Comparison of ENCODE assay signal across 17 cellular contexts in genomic region chr16:14015461-14015860, GRCh38. TPM values are rescaled to one million over a fixed set of nuclear protein-coding genes. Genes with fewer than 3 reads are reported as not detected.
DNase-seq lines count a peak whose midpoint lies in the region; ATAC-seq and TF ChIP-seq lines count a peak whose summit lies in the region.
"Had no signal": no experiment of that assay in that cellular context is flagged by ENCODE, and none has a peak within 500 bp of the region (broad histone marks: within the 10 kb centered on the region; RNA-seq: fewer than 3 reads in every experiment).

No MANE protein-coding gene starts in this region.

- H3K27ac ChIP-seq in mucosa of rectum (ENCODE audit: low read depth in 2 of 2, low read length in 2 of 2) (peak overlapping the region; percentile 38 to 48), thoracic aorta (peak overlapping the region; percentile 85 to 90)
- H3K27ac ChIP-seq: parathyroid adenoma, RWPE1 had no signal

- CTCF ChIA-PET in WTC11 (lab: Charles Lee), result interaction anchor here (0.9 kb wide), 1 partner anchor 47 kb away, joined by 3 read pairs; no protein-coding TSS in a partner anchor

- POLR2A ChIA-PET in WTC11 (lab: Charles Lee), result no interaction called here

- H3K9me3 ChIP-seq in mucosa of rectum (ENCODE audit: control insufficient read depth in 2 of 2, low read length in 2 of 2) (no peaks in the 10 kb centered on the region), thoracic aorta (no peaks in the 10 kb centered on the region)

- H3K9ac ChIP-seq in mucosa of rectum (ENCODE audit: low read depth in 1 of 2, low read length in 2 of 2), result peak overlapping the region in 1 of 2 donors; percentile 38
- H3K9ac ChIP-seq: parathyroid adenoma had no signal

- H3K36me3 Mint-ChIP-seq in WTC11, result no peaks in the 10 kb centered on the region
- no peaks in the 10 kb centered on the region for H3K36me3 Mint-ChIP-seq in activated CD4-positive, alpha-beta T cell treated with anti-CD3 and anti-CD28 coated beads, Interleukin-2, amount 10 ng/mL, durations not matched to agents 24 days and 14 days (ENCODE audit: low read depth)
- no peaks in the 10 kb centered on the region for H3K36me3 Mint-ChIP-seq in immature natural killer cell

- H3K4me1 Mint-ChIP-seq in WTC11 (peaks cover 30% of the 10 kb centered on the region), immature natural killer cell (no peaks in the 10 kb centered on the region)
- H3K4me1 Mint-ChIP-seq in activated CD4-positive, alpha-beta T cell treated with anti-CD3 and anti-CD28 coated beads, Interleukin-2, amount 10 ng/mL, durations not matched to agents 24 days and 14 days, result no peaks in the 10 kb centered on the region

- H3K27me3 ChIP-seq in mucosa of rectum (ENCODE audit: control insufficient read depth in 2 of 2, insufficient read depth in 2 of 2, low read length in 2 of 2) (no peaks in the 10 kb centered on the region), thoracic aorta (replicated peaks; ENCODE audit: insufficient read depth) (no peaks in the 10 kb centered on the region)

- H3K27ac Mint-ChIP-seq in WTC11 (peak overlapping the region; percentile 6; the same call in 1 of the 2 replicates), immature natural killer cell (no peak overlapping the region)
- no peak overlapping the region for H3K27ac Mint-ChIP-seq in activated CD4-positive, alpha-beta T cell treated with anti-CD3 and anti-CD28 coated beads, Interleukin-2, amount 10 ng/mL, durations not matched to agents 24 days and 14 days
- H3K27ac Mint-ChIP-seq: activated T-cell treated with anti-CD3 and anti-CD28 coated beads, Interleukin-2, amount 50 U/mL, for 24 hours; T-helper 17 cell had no signal

- H3K4me3 ChIP-seq in mucosa of rectum (ENCODE audit: low read length in 2 of 2) (peak overlapping the region in 1 of 2 donors; percentile 22), thoracic aorta (peak overlapping the region; percentile 56)

- no peaks in the 10 kb centered on the region for H3K27me3 Mint-ChIP-seq in WTC11 (ENCODE audit: low read depth)
- H3K27me3 Mint-ChIP-seq in activated CD4-positive, alpha-beta T cell treated with anti-CD3 and anti-CD28 coated beads, Interleukin-2, amount 10 ng/mL, durations not matched to agents 24 days and 14 days, result peaks cover 7% of the 10 kb centered on the region
- H3K27me3 Mint-ChIP-seq in immature natural killer cell (ENCODE audit: low read depth in 3 of 3), result peaks cover 0 to 2% (median under 1%) of the 10 kb centered on the region in 3 donors

- DNase-seq in WTC11 (ENCODE audit: low spot score), result no peak
- peak; percentile 7 for DNase-seq in dermis blood vessel endothelial cell
- no peak for DNase-seq in thoracic aorta (ENCODE audit: low spot score)
- no peak for DNase-seq in activated CD4-positive, alpha-beta T cell treated with anti-CD3 and anti-CD28 coated beads, Interleukin-2, amount 10 ng/mL, durations not matched to agents 24 days and 14 days
- DNase-seq in immature natural killer cell, result no peak
- no peak for DNase-seq in kidney tubule cell (ENCODE audit: low spot score)
- DNase-seq: activated CD4-positive, alpha-beta T cell treated with anti-CD3 and anti-CD28 coated beads for 48 hours; activated T-cell treated with anti-CD3 and anti-CD28 coated beads, Interleukin-2, amount 50 U/mL, for 24 hours; KBM-7; NCI-H146; NCI-H524; stimulated activated CD4-positive, alpha-beta T cell treated with anti-CD3 and anti-CD28 coated beads, Interleukin-2, amount 100 ng/mL, for 48 hours; T-helper 17 cell had no signal

- no peak overlapping the region for H3K4me3 Mint-ChIP-seq in WTC11
- H3K4me3 Mint-ChIP-seq in activated CD4-positive, alpha-beta T cell treated with anti-CD3 and anti-CD28 coated beads, Interleukin-2, amount 10 ng/mL, durations not matched to agents 24 days and 14 days, result no peak overlapping the region
- no peak overlapping the region for H3K4me3 Mint-ChIP-seq in immature natural killer cell
- H3K4me3 Mint-ChIP-seq: activated T-cell treated with anti-CD3 and anti-CD28 coated beads, Interleukin-2, amount 50 U/mL, for 24 hours; T-helper 17 cell had no signal

- intact Hi-C loops in activated CD4-positive, alpha-beta T cell treated with anti-CD3 and anti-CD28 coated beads, Interleukin-2, amount 10 ng/mL, durations not matched to agents 24 days and 14 days (cut with micrococcal nuclease), result no loop called here

- H3K9me3 Mint-ChIP-seq in WTC11 (no peaks in the 10 kb centered on the region), immature natural killer cell (no peaks in the 10 kb centered on the region)
- no peaks in the 10 kb centered on the region for H3K9me3 Mint-ChIP-seq in activated CD4-positive, alpha-beta T cell treated with anti-CD3 and anti-CD28 coated beads, Interleukin-2, amount 10 ng/mL, durations not matched to agents 24 days and 14 days
- H3K9me3 Mint-ChIP-seq: activated T-cell treated with anti-CD3 and anti-CD28 coated beads, Interleukin-2, amount 50 U/mL, for 24 hours had no signal

- H3K4me1 ChIP-seq in mucosa of rectum (ENCODE audit: control insufficient read depth in 2 of 2, insufficient read depth in 2 of 2, low read length in 2 of 2) (peaks cover 0 to 3% of the 10 kb centered on the region in 2 donors), thoracic aorta (ENCODE audit: control insufficient read depth in 1 of 2, low read depth in 2 of 2) (peaks cover 16 to 75% of the 10 kb centered on the region in 2 donors)

- H3K36me3 ChIP-seq in mucosa of rectum (ENCODE audit: control insufficient read depth in 2 of 2, insufficient read depth in 2 of 2, low read length in 2 of 2) (no peaks in the 10 kb centered on the region), thoracic aorta (no peaks in the 10 kb centered on the region)

- TF ChIP-seq CTCF in WTC11 (IDR thresholded peaks at IDR 0.05), result no peak
- TF ChIP-seq CTCF in thoracic aorta (IDR thresholded peaks at IDR 0.05), result no peak

- no peak for ATAC-seq in WTC11
- ATAC-seq in thoracic aorta (ENCODE audit: insufficient number of reproducible peaks, low FRiP score, low read depth), result no peak
- ATAC-seq in GM21381 (IDR thresholded peaks at IDR 0.05; ENCODE audit: unreplicated experiment), result no peak
- ATAC-seq: T-helper 17 cell had no signal

TF ChIP-seq in WTC11, 78 proteins besides CTCF, POLR2A, EP300 and RAD21:
- TF ChIP-seq, protein P1, sequence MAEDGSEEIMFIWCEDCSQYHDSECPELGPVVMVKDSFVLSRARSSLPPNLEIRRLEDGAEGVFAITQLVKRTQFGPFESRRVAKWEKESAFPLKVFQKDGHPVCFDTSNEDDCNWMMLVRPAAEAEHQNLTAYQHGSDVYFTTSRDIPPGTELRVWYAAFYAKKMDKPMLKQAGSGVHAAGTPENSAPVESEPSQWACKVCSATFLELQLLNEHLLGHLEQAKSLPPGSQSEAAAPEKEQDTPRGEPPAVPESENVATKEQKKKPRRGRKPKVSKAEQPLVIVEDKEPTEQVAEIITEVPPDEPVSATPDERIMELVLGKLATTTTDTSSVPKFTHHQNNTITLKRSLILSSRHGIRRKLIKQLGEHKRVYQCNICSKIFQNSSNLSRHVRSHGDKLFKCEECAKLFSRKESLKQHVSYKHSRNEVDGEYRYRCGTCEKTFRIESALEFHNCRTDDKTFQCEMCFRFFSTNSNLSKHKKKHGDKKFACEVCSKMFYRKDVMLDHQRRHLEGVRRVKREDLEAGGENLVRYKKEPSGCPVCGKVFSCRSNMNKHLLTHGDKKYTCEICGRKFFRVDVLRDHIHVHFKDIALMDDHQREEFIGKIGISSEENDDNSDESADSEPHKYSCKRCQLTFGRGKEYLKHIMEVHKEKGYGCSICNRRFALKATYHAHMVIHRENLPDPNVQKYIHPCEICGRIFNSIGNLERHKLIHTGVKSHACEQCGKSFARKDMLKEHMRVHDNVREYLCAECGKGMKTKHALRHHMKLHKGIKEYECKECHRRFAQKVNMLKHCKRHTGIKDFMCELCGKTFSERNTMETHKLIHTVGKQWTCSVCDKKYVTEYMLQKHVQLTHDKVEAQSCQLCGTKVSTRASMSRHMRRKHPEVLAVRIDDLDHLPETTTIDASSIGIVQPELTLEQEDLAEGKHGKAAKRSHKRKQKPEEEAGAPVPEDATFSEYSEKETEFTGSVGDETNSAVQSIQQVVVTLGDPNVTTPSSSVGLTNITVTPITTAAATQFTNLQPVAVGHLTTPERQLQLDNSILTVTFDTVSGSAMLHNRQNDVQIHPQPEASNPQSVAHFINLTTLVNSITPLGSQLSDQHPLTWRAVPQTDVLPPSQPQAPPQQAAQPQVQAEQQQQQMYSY (CRISPR knock-in tag; IDR thresholded peaks at IDR 0.05), result 0 out of 2 replicates have a peak, but pooled peaks have one; percentile 10
- TF ChIP-seq, protein P2, sequence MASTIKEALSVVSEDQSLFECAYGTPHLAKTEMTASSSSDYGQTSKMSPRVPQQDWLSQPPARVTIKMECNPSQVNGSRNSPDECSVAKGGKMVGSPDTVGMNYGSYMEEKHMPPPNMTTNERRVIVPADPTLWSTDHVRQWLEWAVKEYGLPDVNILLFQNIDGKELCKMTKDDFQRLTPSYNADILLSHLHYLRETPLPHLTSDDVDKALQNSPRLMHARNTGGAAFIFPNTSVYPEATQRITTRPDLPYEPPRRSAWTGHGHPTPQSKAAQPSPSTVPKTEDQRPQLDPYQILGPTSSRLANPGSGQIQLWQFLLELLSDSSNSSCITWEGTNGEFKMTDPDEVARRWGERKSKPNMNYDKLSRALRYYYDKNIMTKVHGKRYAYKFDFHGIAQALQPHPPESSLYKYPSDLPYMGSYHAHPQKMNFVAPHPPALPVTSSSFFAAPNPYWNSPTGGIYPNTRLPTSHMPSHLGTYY (CRISPR knock-in tag; IDR thresholded peaks at IDR 0.05), result no peak

RNA-seq across cellular contexts. Expression of gene MRTFB, which starts 55.7 kb away (rescaled TPM):
- 27.7 to 30.8 TPM (median 30.0 TPM) in 3 replicates for total RNA-seq in WTC11 (2021)
- 19.1 and 20.8 TPM in 2 replicates for total RNA-seq in dermis blood vessel endothelial cell
- 10 to 100 TPM; 38.0 to 73.8 TPM for total RNA-seq in thoracic aorta
- total RNA-seq in activated CD4-positive, alpha-beta T cell treated with anti-CD3 and anti-CD28 coated beads, Interleukin-2, amount 10 ng/mL, durations not matched to agents 24 days and 14 days, result 13.1 and 15.0 TPM in 2 replicates
- polyA plus RNA-seq in immature natural killer cell, result 1 to 10 TPM; 2.1 to 3.6 (median 3.6) TPM
